10 cellular contexts compared by ENCODE assay signal in the genomic region with DNA sequence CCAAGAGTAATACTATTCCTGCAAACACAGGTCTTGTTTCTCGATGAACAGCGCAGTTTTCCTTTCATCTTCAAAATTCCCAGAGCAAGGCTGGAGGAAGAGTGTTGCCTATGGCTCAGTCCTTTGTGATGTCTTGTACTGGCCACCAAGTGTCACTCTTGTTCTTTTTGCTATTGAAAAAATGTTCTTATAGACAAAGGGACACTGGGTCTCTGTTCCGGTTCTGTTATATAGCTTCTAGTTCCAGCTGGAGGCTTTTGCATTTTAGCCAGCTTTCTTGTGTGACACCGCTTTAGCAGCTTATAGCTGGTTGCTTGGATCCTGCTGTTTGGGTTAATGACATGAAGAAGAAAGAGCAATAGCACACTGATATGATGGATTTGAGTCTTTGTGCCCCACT.
DNase-seq lines count a peak whose midpoint lies in the region; ATAC-seq and TF ChIP-seq lines count a peak whose summit lies in the region.
"Had no signal": no experiment of that assay in that cellular context is flagged by ENCODE, and none has a peak within 500 bp of the region (broad histone marks: within the 10 kb centered on the region; RNA-seq: fewer than 3 reads in every experiment).

No MANE protein-coding gene starts in this region.

- H3K9me3 Mint-ChIP-seq in HFFc6 (no peaks in the 10 kb centered on the region), chondrocyte (ENCODE audit: low read depth) (no peaks in the 10 kb centered on the region), neural crest cell (no peaks in the 10 kb centered on the region)

- H3K27ac Mint-ChIP-seq in HFFc6 (no peak overlapping the region), chondrocyte (ENCODE audit: unreplicated experiment) (no peak overlapping the region), neural crest cell (ENCODE audit: unreplicated experiment) (no peak overlapping the region)

- peak overlapping the region; percentile 50; the same call in 1 of the 2 replicates for H3K4me3 Mint-ChIP-seq in HFFc6
- H3K4me3 Mint-ChIP-seq in chondrocyte (ENCODE audit: unreplicated experiment): no peak overlapping the region
- H3K4me3 Mint-ChIP-seq in neural crest cell: no peak overlapping the region

- H3K27me3 Mint-ChIP-seq in HFFc6 (ENCODE audit: insufficient read depth) (peaks cover 9% of the 10 kb centered on the region), chondrocyte (ENCODE audit: low read depth) (peaks cover 15% of the 10 kb centered on the region), neural crest cell (ENCODE audit: low read depth) (peaks cover 1% of the 10 kb centered on the region)

- peak; percentile 75 for TF ChIP-seq CTCF in HFFc6 (IDR thresholded peaks at IDR 0.05)
- TF ChIP-seq CTCF in chondrocyte (IDR thresholded peaks at IDR 0.05): peak; percentile 77
- peak; percentile 54 for TF ChIP-seq CTCF in neural crest cell (conservative IDR thresholded peaks at IDR 0.05)

- H3K4me1 Mint-ChIP-seq in HFFc6 (ENCODE audit: low read depth): no peaks in the 10 kb centered on the region
- H3K4me1 Mint-ChIP-seq in chondrocyte (ENCODE audit: low read depth): no peaks in the 10 kb centered on the region
- peaks cover 7% of the 10 kb centered on the region for H3K4me1 Mint-ChIP-seq in neural crest cell

- DNase-seq in D341Med (ENCODE audit: low spot score) (peak; percentile 40), HFFc6 (peak; percentile 20), chondrocyte (ENCODE audit: low spot score) (no peak), neural crest cell (ENCODE audit: low read depth, low spot score) (no peak), 8988T (no peak)
- DNase-seq: kidney glomerular epithelial cell, NCI-H187, PC-9 had no signal

- H3K36me3 Mint-ChIP-seq in HFFc6 (ENCODE audit: low read depth): no peaks in the 10 kb centered on the region
- no peaks in the 10 kb centered on the region for H3K36me3 Mint-ChIP-seq in chondrocyte (ENCODE audit: low read depth)
- H3K36me3 Mint-ChIP-seq in neural crest cell (ENCODE audit: low read depth): no peaks in the 10 kb centered on the region

- no peak for ATAC-seq in GM18502 (IDR thresholded peaks at IDR 0.05; ENCODE audit: poor library complexity, unreplicated experiment)
- no peak for ATAC-seq in HG03159 (IDR thresholded peaks at IDR 0.05; ENCODE audit: unreplicated experiment)

Comparison
In these comparisons a context has a peak if more than half of its experiments do, and no peak if none do; other contexts are left out.
1. DNase-seq: peak in D341Med (single experiment) and HFFc6 (single experiment); none in chondrocyte (single experiment), neural crest cell (single experiment) and 8988T (single experiment).
2. Peak in every context shown above with its lines, with median percentiles within 50 percentile points of each other: CTCF ChIP-seq.